Comparison of ENCODE assay signal across 8 cellular contexts in the genomic region with DNA sequence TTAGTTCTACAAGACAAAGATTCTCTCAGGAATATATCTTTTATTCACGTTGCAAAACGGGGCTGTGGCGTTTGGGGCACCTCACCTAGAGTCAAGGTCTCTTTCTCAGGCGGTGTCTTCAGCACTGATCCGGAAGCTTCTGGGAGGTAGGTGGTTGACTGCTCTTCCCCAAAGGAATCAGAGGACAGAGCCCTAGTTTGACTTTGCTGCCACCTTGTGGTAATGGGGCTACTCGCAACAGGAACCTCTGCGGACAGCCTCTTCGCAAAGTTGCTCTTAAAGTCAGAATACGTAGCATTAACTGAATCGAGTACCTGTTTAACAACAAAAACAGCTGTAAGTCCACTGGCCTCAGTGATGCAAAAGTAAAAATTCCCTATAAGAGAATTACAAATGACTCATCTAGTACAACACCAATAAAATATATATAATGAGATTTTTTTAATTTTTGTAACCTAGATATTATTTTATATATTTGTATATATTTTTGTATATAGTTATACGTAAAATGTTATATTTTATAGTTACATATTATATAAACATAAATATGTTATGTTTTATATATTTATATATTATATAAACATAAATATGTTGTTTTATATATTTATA. TPM values are rescaled to one million over a fixed set of nuclear protein-coding genes. Genes with fewer than 3 reads are reported as not detected.
A peak's percentile ranks its signal among the peaks of the same experiment; 100 is the strongest.
DNase-seq lines count a peak whose midpoint lies in the region; ATAC-seq, FAIRE-seq and TF ChIP-seq lines count a peak whose summit lies in the region.

No MANE protein-coding gene starts in this region.

- no peak overlapping the region for H3K4ac ChIP-seq in mesenchymal stem cell (ENCODE audit: low read depth in 1 of 2, low read length in 2 of 2)

- no peak for FAIRE-seq in HTR-8/SVneo (lab: Jason Lieb, UNC)

- H3K36me3 ChIP-seq in effector memory CD4-positive, alpha-beta T cell (ENCODE audit: control insufficient read depth, insufficient read depth, low read length): no peaks in the 10 kb centered on the region
- no peaks in the 10 kb centered on the region for H3K36me3 ChIP-seq in mesenchymal stem cell (ENCODE audit: control insufficient read depth in 1 of 2, insufficient read depth in 2 of 2, low read depth in 1 of 2, low read length in 2 of 2)

- no peaks in the 10 kb centered on the region for H3K9me3 Mint-ChIP-seq in CD14-positive monocyte
- no peaks in the 10 kb centered on the region for H3K9me3 Mint-ChIP-seq in activated CD4-positive, alpha-beta memory T cell treated with anti-CD3 and anti-CD28 coated beads, Interleukin-2, amount 10 ng/mL, durations not matched to agents 7 days and 5 days

- H2BK15ac ChIP-seq in mesenchymal stem cell (ENCODE audit: low read depth, poor library complexity, severe bottlenecking): no peak overlapping the region

- DNase-seq in CD14-positive monocyte (ENCODE audit: low spot score) (peak; percentile 64), HTR-8/SVneo (ENCODE audit: insufficient read length, low spot score) (peak; percentile 74), NK-92 (lab: John Stamatoyannopoulos, UW; ENCODE audit: unreplicated experiment) (peak; percentile 41), mesenchymal stem cell (peak; percentile 83)
- DNase-seq in activated CD4-positive, alpha-beta memory T cell treated with anti-CD3 and anti-CD28 coated beads, Interleukin-2, amount 10 ng/mL, durations not matched to agents 7 days and 5 days: peak; percentile 89
- peak; percentile 65 to 78 (median 67) for DNase-seq in effector memory CD4-positive, alpha-beta T cell
- DNase-seq in stimulated activated CD8-positive, alpha-beta memory T cell treated with anti-CD3 and anti-CD28 coated beads, Interleukin-15, amount 100 ng/mL, for 4 hours (ENCODE audit: low read depth in 2 of 2): peak; percentile 56 to 70

- no peak overlapping the region for H4K91ac ChIP-seq in mesenchymal stem cell (ENCODE audit: low read length)

- H2BK120ac ChIP-seq in mesenchymal stem cell (ENCODE audit: low read depth, low read length): no peak overlapping the region

- peak; percentile 90 for TF ChIP-seq CTCF in CD14-positive monocyte (IDR thresholded peaks at IDR 0.05)

- POLR2A ChIA-PET in activated CD4-positive, alpha-beta memory T cell treated with anti-CD3 and anti-CD28 coated beads, Interleukin-2, amount 10 ng/mL, durations not matched to agents 7 days and 5 days (lab: Charles Lee): interaction anchor here (0.6 to 2.2 kb wide), 9 partner anchors 13 to 277 kb away, joined by 3 to 12 read pairs (median 4); no protein-coding TSS in a partner anchor

- peak overlapping the region; percentile 43 for H3K9ac ChIP-seq in mesenchymal stem cell (ENCODE audit: low read length)

- H3K4me1 ChIP-seq in effector memory CD4-positive, alpha-beta T cell (ENCODE audit: control insufficient read depth, insufficient read depth, low read length, poor library complexity, severe bottlenecking): peaks cover 3% of the 10 kb centered on the region
- no peaks in the 10 kb centered on the region for H3K4me1 ChIP-seq in mesenchymal stem cell (ENCODE audit: control insufficient read depth, insufficient read depth, low read depth, low read length)

- H3K36me3 Mint-ChIP-seq in CD14-positive monocyte: no peaks in the 10 kb centered on the region
- H3K36me3 Mint-ChIP-seq in activated CD4-positive, alpha-beta memory T cell treated with anti-CD3 and anti-CD28 coated beads, Interleukin-2, amount 10 ng/mL, durations not matched to agents 7 days and 5 days (ENCODE audit: low read depth): no peaks in the 10 kb centered on the region

- no peak overlapping the region for H3K4me2 ChIP-seq in mesenchymal stem cell (ENCODE audit: low read length, poor library complexity, severe bottlenecking)

- no peak overlapping the region for H2BK12ac ChIP-seq in mesenchymal stem cell (ENCODE audit: low read length in 2 of 2)

- no peak overlapping the region for H3K23ac ChIP-seq in mesenchymal stem cell (ENCODE audit: low read length in 2 of 2)

- no peaks in the 10 kb centered on the region for H3K79me1 ChIP-seq in mesenchymal stem cell (replicated peaks; ENCODE audit: low read length, poor library complexity, severe bottlenecking)

- no peak overlapping the region for H3K4me3 ChIP-seq in effector memory CD4-positive, alpha-beta T cell (ENCODE audit: insufficient read depth, low read depth, low read length, poor library complexity, severe bottlenecking)
- H3K4me3 ChIP-seq in mesenchymal stem cell (ENCODE audit: insufficient read depth in 1 of 2, low read depth in 1 of 2, low read length in 2 of 2): no peak overlapping the region

- no peak overlapping the region for H3K18ac ChIP-seq in mesenchymal stem cell (ENCODE audit: low read depth in 1 of 2, low read length in 2 of 2)

- no peak overlapping the region for H3K14ac ChIP-seq in mesenchymal stem cell (ENCODE audit: low read length in 2 of 2)

- no peak overlapping the region for H2AFZ ChIP-seq in mesenchymal stem cell (ENCODE audit: low read depth, low read length)

- H3K4me1 Mint-ChIP-seq in CD14-positive monocyte: peaks cover 3% of the 10 kb centered on the region
- peaks cover 31% of the 10 kb centered on the region for H3K4me1 Mint-ChIP-seq in activated CD4-positive, alpha-beta memory T cell treated with anti-CD3 and anti-CD28 coated beads, Interleukin-2, amount 10 ng/mL, durations not matched to agents 7 days and 5 days

- no peak overlapping the region for H2AK5ac ChIP-seq in mesenchymal stem cell (ENCODE audit: low read length, severe bottlenecking)

- CTCF ChIA-PET in activated CD4-positive, alpha-beta memory T cell treated with anti-CD3 and anti-CD28 coated beads, Interleukin-2, amount 10 ng/mL, durations not matched to agents 7 days and 5 days (lab: Charles Lee): interaction anchor here (0.7 to 4.4 kb wide), 24 partner anchors 11 to 279 kb away, joined by 3 to 66 read pairs (median 4); a partner anchor contains a TSS

- H3K9me3 ChIP-seq in effector memory CD4-positive, alpha-beta T cell (ENCODE audit: control insufficient read depth, low read length): no peaks in the 10 kb centered on the region
- no peaks in the 10 kb centered on the region for H3K9me3 ChIP-seq in mesenchymal stem cell (ENCODE audit: control insufficient read depth, low read length)

- no peak overlapping the region for H2BK5ac ChIP-seq in mesenchymal stem cell (ENCODE audit: low read depth, low read length, poor library complexity, severe bottlenecking)

- H3K27me3 Mint-ChIP-seq in CD14-positive monocyte (ENCODE audit: low read depth in 3 of 3): peaks cover 4 to 16% (median 13%) of the 10 kb centered on the region in 3 donors
- peaks cover 21% of the 10 kb centered on the region for H3K27me3 Mint-ChIP-seq in activated CD4-positive, alpha-beta memory T cell treated with anti-CD3 and anti-CD28 coated beads, Interleukin-2, amount 10 ng/mL, durations not matched to agents 7 days and 5 days

- H3K27ac Mint-ChIP-seq in CD14-positive monocyte: no peak overlapping the region
- peak overlapping the region; percentile 3 for H3K27ac Mint-ChIP-seq in activated CD4-positive, alpha-beta memory T cell treated with anti-CD3 and anti-CD28 coated beads, Interleukin-2, amount 10 ng/mL, durations not matched to agents 7 days and 5 days

- no peak overlapping the region for H3K4me3 Mint-ChIP-seq in CD14-positive monocyte
- H3K4me3 Mint-ChIP-seq in activated CD4-positive, alpha-beta memory T cell treated with anti-CD3 and anti-CD28 coated beads, Interleukin-2, amount 10 ng/mL, durations not matched to agents 7 days and 5 days: no peak overlapping the region

- intact Hi-C loops in CD14-positive monocyte (cut with micrococcal nuclease): loop anchor here in 1 of 2 donors (5.0 kb wide), 1 partner anchor 629 kb away; a partner anchor contains a TSS

- ATAC-seq in GM19452 (IDR thresholded peaks at IDR 0.05; ENCODE audit: unreplicated experiment): peak; percentile 89

- no peak overlapping the region for H3K27ac ChIP-seq in effector memory CD4-positive, alpha-beta T cell (ENCODE audit: insufficient read depth, low read length, poor library complexity, severe bottlenecking)
- H3K27ac ChIP-seq in mesenchymal stem cell (ENCODE audit: low read length, poor library complexity, severe bottlenecking): no peak overlapping the region

- no peaks in the 10 kb centered on the region for H3K27me3 ChIP-seq in effector memory CD4-positive, alpha-beta T cell (replicated peaks; ENCODE audit: control insufficient read depth, insufficient read depth, low read length, poor library complexity, severe bottlenecking)
- peaks cover 0 to 42% of the 10 kb centered on the region in 2 experiments for H3K27me3 ChIP-seq in mesenchymal stem cell (ENCODE audit: control insufficient read depth in 1 of 2, insufficient read depth in 1 of 2, low read length in 2 of 2)

- 1% methylated on average over 10 of the region's 11 CpGs for WGBS in mesenchymal stem cell

- H4K8ac ChIP-seq in mesenchymal stem cell (ENCODE audit: low read length): no peak overlapping the region

RNA-seq across cellular contexts. Expression of a gene that starts 13.3 kb away (rescaled TPM):
- polyA plus RNA-seq in CD14-positive monocyte: not detected
- total RNA-seq in activated CD4-positive, alpha-beta memory T cell treated with anti-CD3 and anti-CD28 coated beads, Interleukin-2, amount 10 ng/mL, durations not matched to agents 7 days and 5 days: not detected
- 206 TPM for polyA plus RNA-seq in mesenchymal stem cell (2013, experiment 1 of 2)
- polyA plus RNA-seq in mesenchymal stem cell (2013, experiment 2 of 2): 217 TPM

RNA-seq across cellular contexts. Expression of a gene that starts 26.3 kb away (rescaled TPM):
- not detected for polyA plus RNA-seq in CD14-positive monocyte
- total RNA-seq in activated CD4-positive, alpha-beta memory T cell treated with anti-CD3 and anti-CD28 coated beads, Interleukin-2, amount 10 ng/mL, durations not matched to agents 7 days and 5 days: under 1 TPM; 0.13 to 0.18 TPM
- 0.01 TPM for polyA plus RNA-seq in mesenchymal stem cell (2013, experiment 1 of 2)
- polyA plus RNA-seq in mesenchymal stem cell (2013, experiment 2 of 2): not detected

RNA-seq across cellular contexts. Expression of a gene that starts 44.2 kb away (rescaled TPM):
- polyA plus RNA-seq in CD14-positive monocyte: 1 to 10 TPM; 2.3 to 2.6 TPM
- total RNA-seq in activated CD4-positive, alpha-beta memory T cell treated with anti-CD3 and anti-CD28 coated beads, Interleukin-2, amount 10 ng/mL, durations not matched to agents 7 days and 5 days: 1,000 to 10,000 TPM; 1,058 to 1,099 TPM
- polyA plus RNA-seq in mesenchymal stem cell (2013, experiment 1 of 2): not detected
- not detected for polyA plus RNA-seq in mesenchymal stem cell (2013, experiment 2 of 2)
